ENCODE assay signal across 2 cellular contexts in genomic region chr22:45977003-45977395, GRCh38.
TF ChIP-seq lines count a peak whose summit lies in the region.

Gene WNT7B, minus strand, starts transcription at chr22:45977162. Its CDS starts 408 bp downstream, at chr22:45976754.

TF ChIP-seq in SK-N-SH, 30 proteins besides CTCF, POLR2A, EP300 and RAD21 (continued from another document):
- TF ChIP-seq RFX5 (IDR thresholded peaks at IDR 0.05; ENCODE audit: low read length) (no peak), TAF1 (IDR thresholded peaks at IDR 0.05; ENCODE audit: borderline replicate concordance, low read depth, low read length) (no peak), FOXJ3 (CRISPR knock-in tag; IDR thresholded peaks at IDR 0.05) (no peak), TCF12 (IDR thresholded peaks at IDR 0.05) (no peak), SIN3A (IDR thresholded peaks at IDR 0.05; ENCODE audit: borderline replicate concordance, low read depth, low read length) (no peak)
- TF ChIP-seq, protein P1, sequence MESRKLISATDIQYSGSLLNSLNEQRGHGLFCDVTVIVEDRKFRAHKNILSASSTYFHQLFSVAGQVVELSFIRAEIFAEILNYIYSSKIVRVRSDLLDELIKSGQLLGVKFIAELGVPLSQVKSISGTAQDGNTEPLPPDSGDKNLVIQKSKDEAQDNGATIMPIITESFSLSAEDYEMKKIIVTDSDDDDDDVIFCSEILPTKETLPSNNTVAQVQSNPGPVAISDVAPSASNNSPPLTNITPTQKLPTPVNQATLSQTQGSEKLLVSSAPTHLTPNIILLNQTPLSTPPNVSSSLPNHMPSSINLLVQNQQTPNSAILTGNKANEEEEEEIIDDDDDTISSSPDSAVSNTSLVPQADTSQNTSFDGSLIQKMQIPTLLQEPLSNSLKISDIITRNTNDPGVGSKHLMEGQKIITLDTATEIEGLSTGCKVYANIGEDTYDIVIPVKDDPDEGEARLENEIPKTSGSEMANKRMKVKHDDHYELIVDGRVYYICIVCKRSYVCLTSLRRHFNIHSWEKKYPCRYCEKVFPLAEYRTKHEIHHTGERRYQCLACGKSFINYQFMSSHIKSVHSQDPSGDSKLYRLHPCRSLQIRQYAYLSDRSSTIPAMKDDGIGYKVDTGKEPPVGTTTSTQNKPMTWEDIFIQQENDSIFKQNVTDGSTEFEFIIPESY (IDR thresholded peaks at IDR 0.05; ENCODE audit: borderline replicate concordance, low read depth) = no peak

TF ChIP-seq in SK-N-SH treated with all-trans-retinoic acid at 6 μM for 48 hours, 23 proteins besides CTCF, POLR2A, EP300 and RAD21 (continued from another document):
- TF ChIP-seq, protein P2, sequence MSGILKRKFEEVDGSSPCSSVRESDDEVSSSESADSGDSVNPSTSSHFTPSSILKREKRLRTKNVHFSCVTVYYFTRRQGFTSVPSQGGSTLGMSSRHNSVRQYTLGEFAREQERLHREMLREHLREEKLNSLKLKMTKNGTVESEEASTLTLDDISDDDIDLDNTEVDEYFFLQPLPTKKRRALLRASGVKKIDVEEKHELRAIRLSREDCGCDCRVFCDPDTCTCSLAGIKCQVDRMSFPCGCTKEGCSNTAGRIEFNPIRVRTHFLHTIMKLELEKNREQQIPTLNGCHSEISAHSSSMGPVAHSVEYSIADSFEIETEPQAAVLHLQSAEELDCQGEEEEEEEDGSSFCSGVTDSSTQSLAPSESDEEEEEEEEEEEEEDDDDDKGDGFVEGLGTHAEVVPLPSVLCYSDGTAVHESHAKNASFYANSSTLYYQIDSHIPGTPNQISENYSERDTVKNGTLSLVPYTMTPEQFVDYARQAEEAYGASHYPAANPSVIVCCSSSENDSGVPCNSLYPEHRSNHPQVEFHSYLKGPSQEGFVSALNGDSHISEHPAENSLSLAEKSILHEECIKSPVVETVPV (CRISPR knock-in tag; IDR thresholded peaks at IDR 0.05) = no peak
- TF ChIP-seq RARB (CRISPR knock-in tag; IDR thresholded peaks at IDR 0.05) (no peak), POU6F1 (CRISPR knock-in tag; IDR thresholded peaks at IDR 0.05; ENCODE audit: borderline replicate concordance, low read depth) (no peak), TCF4 (CRISPR knock-in tag; IDR thresholded peaks at IDR 0.05; ENCODE audit: borderline replicate concordance) (no peak), ZFP3 (CRISPR knock-in tag; IDR thresholded peaks at IDR 0.05) (no peak), ZC3H10 (CRISPR knock-in tag; IDR thresholded peaks at IDR 0.05) (no peak), SNAI2 (CRISPR knock-in tag; IDR thresholded peaks at IDR 0.05) (no peak), GLIS3 (CRISPR knock-in tag; IDR thresholded peaks at IDR 0.05) (no peak), OSR1 (CRISPR knock-in tag; IDR thresholded peaks at IDR 0.05) (no peak)
- TF ChIP-seq, protein P3, sequence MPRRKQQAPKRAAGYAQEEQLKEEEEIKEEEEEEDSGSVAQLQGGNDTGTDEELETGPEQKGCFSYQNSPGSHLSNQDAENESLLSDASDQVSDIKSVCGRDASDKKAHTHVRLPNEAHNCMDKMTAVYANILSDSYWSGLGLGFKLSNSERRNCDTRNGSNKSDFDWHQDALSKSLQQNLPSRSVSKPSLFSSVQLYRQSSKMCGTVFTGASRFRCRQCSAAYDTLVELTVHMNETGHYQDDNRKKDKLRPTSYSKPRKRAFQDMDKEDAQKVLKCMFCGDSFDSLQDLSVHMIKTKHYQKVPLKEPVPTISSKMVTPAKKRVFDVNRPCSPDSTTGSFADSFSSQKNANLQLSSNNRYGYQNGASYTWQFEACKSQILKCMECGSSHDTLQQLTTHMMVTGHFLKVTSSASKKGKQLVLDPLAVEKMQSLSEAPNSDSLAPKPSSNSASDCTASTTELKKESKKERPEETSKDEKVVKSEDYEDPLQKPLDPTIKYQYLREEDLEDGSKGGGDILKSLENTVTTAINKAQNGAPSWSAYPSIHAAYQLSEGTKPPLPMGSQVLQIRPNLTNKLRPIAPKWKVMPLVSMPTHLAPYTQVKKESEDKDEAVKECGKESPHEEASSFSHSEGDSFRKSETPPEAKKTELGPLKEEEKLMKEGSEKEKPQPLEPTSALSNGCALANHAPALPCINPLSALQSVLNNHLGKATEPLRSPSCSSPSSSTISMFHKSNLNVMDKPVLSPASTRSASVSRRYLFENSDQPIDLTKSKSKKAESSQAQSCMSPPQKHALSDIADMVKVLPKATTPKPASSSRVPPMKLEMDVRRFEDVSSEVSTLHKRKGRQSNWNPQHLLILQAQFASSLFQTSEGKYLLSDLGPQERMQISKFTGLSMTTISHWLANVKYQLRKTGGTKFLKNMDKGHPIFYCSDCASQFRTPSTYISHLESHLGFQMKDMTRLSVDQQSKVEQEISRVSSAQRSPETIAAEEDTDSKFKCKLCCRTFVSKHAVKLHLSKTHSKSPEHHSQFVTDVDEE (CRISPR knock-in tag; IDR thresholded peaks at IDR 0.05) = no peak
